In genomic region chr12:122837306-122838265, GRCh38 we compare ENCODE assay signal across 8 cellular contexts. TPM values are rescaled to one million over a fixed set of nuclear protein-coding genes. Genes with fewer than 3 reads are reported as not detected.
DNase-seq lines count a peak whose midpoint lies in the region; ATAC-seq and TF ChIP-seq lines count a peak whose summit lies in the region.

No MANE protein-coding gene starts in this region.

- DNase-seq in DND-41 (no peak), NCI-H187 treated with DMSO at 0.1 percent for 48 hours (lab: John Stamatoyannopoulos, UW) (peak; percentile 66), neural crest cell (ENCODE audit: low read depth, low spot score) (no peak), coronary artery (ENCODE audit: low spot score) (no peak), NCI-H1048 (lab: John Stamatoyannopoulos, UW) (no peak)
- no peak for DNase-seq in effector CD4-positive, alpha-beta T cell

- no peaks in the 10 kb centered on the region for H3K9me3 ChIP-seq in DND-41 (ENCODE audit: insufficient read depth, low read length, severe bottlenecking)
- H3K9me3 ChIP-seq in duodenal mucosa (ENCODE audit: control insufficient read depth in 1 of 2, low read length in 2 of 2) = no peaks in the 10 kb centered on the region

- peak overlapping the region; percentile 76; the same call in 1 of the 2 replicates for H3K4me2 ChIP-seq in DND-41 (ENCODE audit: insufficient read depth, low read length)

- no peak for TF ChIP-seq CTCF in DND-41 (IDR thresholded peaks at IDR 0.05; ENCODE audit: borderline replicate concordance, extremely low read depth, low read length, poor library complexity, severe bottlenecking)
- no peak for TF ChIP-seq CTCF in neural crest cell (conservative IDR thresholded peaks at IDR 0.05)
- TF ChIP-seq CTCF in coronary artery (IDR thresholded peaks at IDR 0.05) = no peak

- H3K79me2 ChIP-seq in DND-41 (ENCODE audit: insufficient read depth, low read length) = peaks cover 6% of the 10 kb centered on the region; the same call in 1 of the 2 replicates

- no peaks in the 10 kb centered on the region for H3K36me3 ChIP-seq in DND-41 (ENCODE audit: insufficient read depth, low read length)
- peaks cover 0 to 16% of the 10 kb centered on the region in 2 donors for H3K36me3 ChIP-seq in duodenal mucosa (ENCODE audit: control insufficient read depth in 1 of 2, insufficient read depth in 2 of 2, low read length in 2 of 2)

- ATAC-seq in DND-41 (ENCODE audit: insufficient read depth, low read depth) (no peak), HG03139 (IDR thresholded peaks at IDR 0.05; ENCODE audit: unreplicated experiment) (no peak)

- H3K27me3 Mint-ChIP-seq in neural crest cell (ENCODE audit: low read depth) = peaks cover 40% of the 10 kb centered on the region

- H3K4me1 Mint-ChIP-seq in neural crest cell = peaks cover 47% of the 10 kb centered on the region

- H3K27ac Mint-ChIP-seq in neural crest cell (ENCODE audit: unreplicated experiment) = no peak overlapping the region

- H3K36me3 Mint-ChIP-seq in neural crest cell (ENCODE audit: low read depth) = no peaks in the 10 kb centered on the region

- H3K27me3 ChIP-seq in DND-41 (ENCODE audit: insufficient read depth, low read length, poor library complexity) (no peaks in the 10 kb centered on the region), duodenal mucosa (ENCODE audit: control insufficient read depth in 1 of 2, insufficient read depth in 2 of 2, low read length in 2 of 2) (no peaks in the 10 kb centered on the region)

- peaks cover 23% of the 10 kb centered on the region for H3K4me1 ChIP-seq in DND-41 (ENCODE audit: insufficient read depth, low read length)
- peaks cover 42 to 55% of the 10 kb centered on the region in 2 donors for H3K4me1 ChIP-seq in duodenal mucosa (ENCODE audit: control insufficient read depth in 1 of 2, insufficient read depth in 2 of 2, low read length in 2 of 2)

- no peaks in the 10 kb centered on the region for H3K9me3 Mint-ChIP-seq in neural crest cell

- peak overlapping the region; percentile 89 for H3K4me3 Mint-ChIP-seq in neural crest cell

- H2AFZ ChIP-seq in DND-41 (ENCODE audit: low read depth, low read length) = no peak overlapping the region

- no peak overlapping the region for H3K4me3 ChIP-seq in DND-41 (ENCODE audit: low read depth in 1 of 2, low read length in 2 of 2)
- peak overlapping the region; percentile 78 to 86 for H3K4me3 ChIP-seq in duodenal mucosa (ENCODE audit: low read depth in 1 of 2, low read length in 2 of 2)
- no peak overlapping the region for H3K4me3 ChIP-seq in coronary artery

- no peak overlapping the region for H3K9ac ChIP-seq in DND-41 (ENCODE audit: low read depth, low read length)
- peak overlapping the region in 1 of 2 donors; percentile 56 for H3K9ac ChIP-seq in duodenal mucosa (ENCODE audit: low read depth in 1 of 2, low read length in 2 of 2)

- H3K27ac ChIP-seq in DND-41 (ENCODE audit: low read length) (no peak overlapping the region), duodenal mucosa (ENCODE audit: low read depth, low read length) (no peak overlapping the region), coronary artery (no peak overlapping the region)

- peaks cover 19% of the 10 kb centered on the region for H4K20me1 ChIP-seq in DND-41 (ENCODE audit: insufficient read depth, low read length)

RNA-seq across cellular contexts. Expression of gene HIP1R, which starts 2.3 kb away (rescaled TPM):
- 20.7 and 23.2 TPM in 2 replicates for total RNA-seq in neural crest cell

RNA-seq across cellular contexts. Expression of gene VPS37B, which starts 58.3 kb away (rescaled TPM):
- total RNA-seq in neural crest cell = 40.9 and 41.5 TPM in 2 replicates

Comparison
In these comparisons a context has a peak if more than half of its experiments do, and no peak if none do; other contexts are left out.
1. H3K4me3 ChIP-seq: peak in duodenal mucosa (2 of 2); none in DND-41 (0 of 2) and coronary artery (single experiment).